Comparison of ENCODE assay signal across 23 cellular contexts in the genomic region with DNA sequence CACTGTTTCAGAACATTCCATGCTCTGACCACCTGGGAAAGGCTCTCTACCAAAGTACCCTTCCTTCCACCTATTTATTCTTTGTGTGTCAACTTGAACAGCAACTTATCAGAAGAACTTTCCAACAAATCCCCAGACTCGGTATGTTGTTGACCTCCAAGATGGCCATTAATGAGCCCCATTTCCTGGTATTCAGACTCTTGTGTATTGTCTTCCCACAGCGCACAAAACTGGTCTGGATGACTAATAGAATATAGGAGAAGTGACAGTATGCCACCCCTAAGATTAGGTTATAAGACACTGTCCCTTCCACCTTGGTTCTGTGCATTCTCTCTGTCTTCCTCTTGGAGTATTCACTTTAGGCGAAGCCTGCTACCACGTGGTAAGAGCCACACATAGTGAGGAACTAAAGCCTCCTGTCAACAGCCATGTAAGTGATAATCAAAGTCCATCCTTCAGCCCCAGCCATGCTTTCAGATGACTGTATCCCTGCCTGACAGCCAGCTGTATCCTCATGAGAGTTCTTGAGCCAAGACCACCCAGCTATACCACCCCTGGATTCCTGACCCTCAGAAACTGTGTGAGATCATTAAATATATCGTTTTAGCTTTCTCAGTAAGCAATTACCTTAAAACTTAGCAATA.
"Had no signal": no experiment of that assay in that cellular context is flagged by ENCODE, and none has a peak within 500 bp of the region (broad histone marks: within the 10 kb centered on the region; RNA-seq: fewer than 3 reads in every experiment).

No MANE protein-coding gene starts in this region.

- H3K27me3 ChIP-seq: heart right ventricle, hepatocyte, ovary, sigmoid colon, spleen, suprapubic skin, tibial artery, uterus had no signal

- H3K9me3 ChIP-seq: heart right ventricle, ovary, prostate gland, sigmoid colon, spleen, suprapubic skin, thoracic aorta, tibial artery, uterus had no signal

- H3K27ac ChIP-seq: hepatocyte, ovary, prostate gland, sigmoid colon, spleen, suprapubic skin, thoracic aorta, tibial artery, uterus had no signal

- H3K36me3 ChIP-seq: heart right ventricle, ovary, prostate gland, sigmoid colon, spleen, suprapubic skin, thoracic aorta, tibial artery, uterus had no signal

- DNase-seq: heart right ventricle; islet precursor cell; mesendoderm; naive B cell; natural killer cell; ovary; posterior cingulate gyrus; retina; right cardiac atrium; sigmoid colon; small intestine; spleen; stimulated activated CD4-positive, alpha-beta T cell treated with anti-CD3 and anti-CD28 coated beads, Interleukin-4, amount 100 ng/mL, for 24 hours; stimulated activated naive CD4-positive, alpha-beta T cell; tibial artery; uterus had no signal

- H3K4me1 ChIP-seq: prostate gland, spleen, suprapubic skin, tibial artery, uterus had no signal

- H3K4me2 ChIP-seq: hepatocyte had no signal

- FAIRE-seq: small intestine had no signal

- ATAC-seq: left lobe of liver; natural killer cell; stimulated activated effector memory CD8-positive, alpha-beta T cell treated with anti-CD3 and anti-CD28 coated beads, Interleukin-12 subunit alpha, Interleukin-12 subunit beta, amount 100 ng/mL, for 72 hours had no signal

- H3K4me3 ChIP-seq: heart right ventricle, hepatocyte, lung, ovary, prostate gland, sigmoid colon, spleen, suprapubic skin, thoracic aorta, tibial artery, uterus had no signal

- H2AFZ ChIP-seq: hepatocyte had no signal
